Comparison of ENCODE assay signal across 1 cellular context in genomic region chr10:129768437-129769355, GRCh38.
TF ChIP-seq lines count a peak whose summit lies in the region.

No MANE protein-coding gene starts in this region.

TF ChIP-seq in SK-N-SH treated with all-trans-retinoic acid at 6 μM for 48 hours, 23 proteins besides CTCF, POLR2A, EP300 and RAD21 (continued from another document):
- TF ChIP-seq TSHZ2 (CRISPR knock-in tag; IDR thresholded peaks at IDR 0.05) (no peak), PPARA (CRISPR knock-in tag; IDR thresholded peaks at IDR 0.05; ENCODE audit: borderline replicate concordance) (no peak), ZC3H10 (CRISPR knock-in tag; IDR thresholded peaks at IDR 0.05) (no peak), POU6F1 (CRISPR knock-in tag; IDR thresholded peaks at IDR 0.05; ENCODE audit: borderline replicate concordance, low read depth) (no peak), BACH2 (CRISPR knock-in tag; IDR thresholded peaks at IDR 0.05; ENCODE audit: borderline replicate concordance) (no peak), RARB (CRISPR knock-in tag; IDR thresholded peaks at IDR 0.05) (no peak), OSR1 (CRISPR knock-in tag; IDR thresholded peaks at IDR 0.05) (no peak), CSRNP3 (CRISPR knock-in tag; IDR thresholded peaks at IDR 0.05) (no peak), PATZ1 (CRISPR knock-in tag; IDR thresholded peaks at IDR 0.05; ENCODE audit: borderline replicate concordance) (no peak), ISL1 (CRISPR knock-in tag; IDR thresholded peaks at IDR 0.05) (no peak), ESRRG (CRISPR knock-in tag; IDR thresholded peaks at IDR 0.05) (no peak)
